ENCODE assay signal across 8 cellular contexts in genomic region chr11:57597461-57597892, GRCh38. TPM values are rescaled to one million over a fixed set of nuclear protein-coding genes. Genes with fewer than 3 reads are reported as not detected.
DNase-seq lines count a peak whose midpoint lies in the region; ATAC-seq and TF ChIP-seq lines count a peak whose summit lies in the region.
"Had no signal": no experiment of that assay in that cellular context is flagged by ENCODE, and none has a peak within 500 bp of the region (broad histone marks: within the 10 kb centered on the region; RNA-seq: fewer than 3 reads in every experiment).

TSS of gene SERPING1 (plus strand) at chr11:57597685. CDS start at chr11:57598271, 586 bp downstream.

- no peaks in the 10 kb centered on the region for H3K9me3 Mint-ChIP-seq in activated CD8-positive, alpha-beta T cell treated with anti-CD3 and anti-CD28 coated beads, Interleukin-2, amount 10 ng/mL, durations not matched to agents 7 days and 5 days (ENCODE audit: insufficient read depth)
- H3K9me3 Mint-ChIP-seq: memory B cell had no signal

- POLR2A ChIA-PET in activated CD8-positive, alpha-beta T cell treated with anti-CD3 and anti-CD28 coated beads, Interleukin-2, amount 10 ng/mL, durations not matched to agents 7 days and 5 days (lab: Charles Lee), result no interaction called here

- no peak within 1 kb of the TSS for H3K27ac Mint-ChIP-seq in activated CD8-positive, alpha-beta T cell treated with anti-CD3 and anti-CD28 coated beads, Interleukin-2, amount 10 ng/mL, durations not matched to agents 7 days and 5 days
- H3K27ac Mint-ChIP-seq: memory B cell had no signal

- peaks cover 4% of the 10 kb centered on the region for H3K4me1 Mint-ChIP-seq in activated CD8-positive, alpha-beta T cell treated with anti-CD3 and anti-CD28 coated beads, Interleukin-2, amount 10 ng/mL, durations not matched to agents 7 days and 5 days (ENCODE audit: low read depth)
- H3K4me1 Mint-ChIP-seq: memory B cell had no signal

- DNase-seq in fibroblast of the aortic adventitia (ENCODE audit: low read depth), result peak; percentile 32
- peak; percentile 73 for DNase-seq in ureter (ENCODE audit: low spot score)
- DNase-seq in HUDEP-2 (lab: John Stamatoyannopoulos, UW; ENCODE audit: unreplicated experiment in 76 of 76), result no peak
- DNase-seq in activated CD8-positive, alpha-beta T cell treated with anti-CD3 and anti-CD28 coated beads, Interleukin-2, amount 10 ng/mL, durations not matched to agents 7 days and 5 days, result no peak

- H3K27me3 Mint-ChIP-seq in activated CD8-positive, alpha-beta T cell treated with anti-CD3 and anti-CD28 coated beads, Interleukin-2, amount 10 ng/mL, durations not matched to agents 7 days and 5 days (ENCODE audit: low read depth), result peaks cover 39% of the 10 kb centered on the region

- peak within 1 kb of the TSS; percentile 34 for H3K27ac ChIP-seq in muscle layer of duodenum (ENCODE audit: low read length)

- ATAC-seq in SK-N-SH treated with all-trans-retinoic acid at 6 μM for 48 hours, result peak; percentile 23; the same call in 2 of the 3 replicates
- ATAC-seq in HG02571 (IDR thresholded peaks at IDR 0.05; ENCODE audit: unreplicated experiment), result no peak
- no peak for ATAC-seq in activated CD8-positive, alpha-beta T cell treated with anti-CD3 and anti-CD28 coated beads, Interleukin-2, amount 10 ng/mL, durations not matched to agents 7 days and 5 days

- TF ChIP-seq CTCF in fibroblast of the aortic adventitia (IDR thresholded peaks at IDR 0.05; ENCODE audit: insufficient read depth, low read length), result no peak

- H3K4me3 ChIP-seq in fibroblast of the aortic adventitia (ENCODE audit: low read depth, low read length) (peak within 1 kb of the TSS; percentile 66), muscle layer of duodenum (ENCODE audit: low read depth in 1 of 2, low read length in 2 of 2) (peak within 1 kb of the TSS; percentile 56 to 69)

- H3K4me3 Mint-ChIP-seq in activated CD8-positive, alpha-beta T cell treated with anti-CD3 and anti-CD28 coated beads, Interleukin-2, amount 10 ng/mL, durations not matched to agents 7 days and 5 days, result no peak within 1 kb of the TSS
- H3K4me3 Mint-ChIP-seq: memory B cell had no signal

- H3K36me3 ChIP-seq in muscle layer of duodenum (ENCODE audit: control insufficient read depth in 1 of 2, insufficient read depth in 2 of 2, low read length in 2 of 2), result peaks cover 0 to 6% of the 10 kb centered on the region in 2 donors

- CTCF ChIA-PET in activated CD8-positive, alpha-beta T cell treated with anti-CD3 and anti-CD28 coated beads, Interleukin-2, amount 10 ng/mL, durations not matched to agents 7 days and 5 days (lab: Charles Lee), result no interaction called here

- H3K27me3 ChIP-seq in muscle layer of duodenum (ENCODE audit: low read depth, low read length), result no peaks in the 10 kb centered on the region

- no peaks in the 10 kb centered on the region for H3K36me3 Mint-ChIP-seq in activated CD8-positive, alpha-beta T cell treated with anti-CD3 and anti-CD28 coated beads, Interleukin-2, amount 10 ng/mL, durations not matched to agents 7 days and 5 days (ENCODE audit: low read depth)
- H3K36me3 Mint-ChIP-seq: memory B cell had no signal

- no peaks in the 10 kb centered on the region for H3K9me3 ChIP-seq in muscle layer of duodenum (ENCODE audit: control insufficient read depth in 1 of 2, low read length in 2 of 2)

- peaks cover 0 to 4% of the 10 kb centered on the region in 2 donors for H3K4me1 ChIP-seq in muscle layer of duodenum (ENCODE audit: control insufficient read depth in 1 of 2, insufficient read depth in 2 of 2, low read length in 2 of 2)

TF ChIP-seq in SK-N-SH treated with all-trans-retinoic acid at 6 μM for 48 hours, 23 proteins besides CTCF, POLR2A, EP300 and RAD21 (continues in another document):
- no peak for TF ChIP-seq ARNTL (CRISPR knock-in tag; IDR thresholded peaks at IDR 0.05; ENCODE audit: borderline replicate concordance, low read depth)
- TF ChIP-seq, protein P1, sequence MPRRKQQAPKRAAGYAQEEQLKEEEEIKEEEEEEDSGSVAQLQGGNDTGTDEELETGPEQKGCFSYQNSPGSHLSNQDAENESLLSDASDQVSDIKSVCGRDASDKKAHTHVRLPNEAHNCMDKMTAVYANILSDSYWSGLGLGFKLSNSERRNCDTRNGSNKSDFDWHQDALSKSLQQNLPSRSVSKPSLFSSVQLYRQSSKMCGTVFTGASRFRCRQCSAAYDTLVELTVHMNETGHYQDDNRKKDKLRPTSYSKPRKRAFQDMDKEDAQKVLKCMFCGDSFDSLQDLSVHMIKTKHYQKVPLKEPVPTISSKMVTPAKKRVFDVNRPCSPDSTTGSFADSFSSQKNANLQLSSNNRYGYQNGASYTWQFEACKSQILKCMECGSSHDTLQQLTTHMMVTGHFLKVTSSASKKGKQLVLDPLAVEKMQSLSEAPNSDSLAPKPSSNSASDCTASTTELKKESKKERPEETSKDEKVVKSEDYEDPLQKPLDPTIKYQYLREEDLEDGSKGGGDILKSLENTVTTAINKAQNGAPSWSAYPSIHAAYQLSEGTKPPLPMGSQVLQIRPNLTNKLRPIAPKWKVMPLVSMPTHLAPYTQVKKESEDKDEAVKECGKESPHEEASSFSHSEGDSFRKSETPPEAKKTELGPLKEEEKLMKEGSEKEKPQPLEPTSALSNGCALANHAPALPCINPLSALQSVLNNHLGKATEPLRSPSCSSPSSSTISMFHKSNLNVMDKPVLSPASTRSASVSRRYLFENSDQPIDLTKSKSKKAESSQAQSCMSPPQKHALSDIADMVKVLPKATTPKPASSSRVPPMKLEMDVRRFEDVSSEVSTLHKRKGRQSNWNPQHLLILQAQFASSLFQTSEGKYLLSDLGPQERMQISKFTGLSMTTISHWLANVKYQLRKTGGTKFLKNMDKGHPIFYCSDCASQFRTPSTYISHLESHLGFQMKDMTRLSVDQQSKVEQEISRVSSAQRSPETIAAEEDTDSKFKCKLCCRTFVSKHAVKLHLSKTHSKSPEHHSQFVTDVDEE (CRISPR knock-in tag; IDR thresholded peaks at IDR 0.05), result no peak
- TF ChIP-seq, protein P2, sequence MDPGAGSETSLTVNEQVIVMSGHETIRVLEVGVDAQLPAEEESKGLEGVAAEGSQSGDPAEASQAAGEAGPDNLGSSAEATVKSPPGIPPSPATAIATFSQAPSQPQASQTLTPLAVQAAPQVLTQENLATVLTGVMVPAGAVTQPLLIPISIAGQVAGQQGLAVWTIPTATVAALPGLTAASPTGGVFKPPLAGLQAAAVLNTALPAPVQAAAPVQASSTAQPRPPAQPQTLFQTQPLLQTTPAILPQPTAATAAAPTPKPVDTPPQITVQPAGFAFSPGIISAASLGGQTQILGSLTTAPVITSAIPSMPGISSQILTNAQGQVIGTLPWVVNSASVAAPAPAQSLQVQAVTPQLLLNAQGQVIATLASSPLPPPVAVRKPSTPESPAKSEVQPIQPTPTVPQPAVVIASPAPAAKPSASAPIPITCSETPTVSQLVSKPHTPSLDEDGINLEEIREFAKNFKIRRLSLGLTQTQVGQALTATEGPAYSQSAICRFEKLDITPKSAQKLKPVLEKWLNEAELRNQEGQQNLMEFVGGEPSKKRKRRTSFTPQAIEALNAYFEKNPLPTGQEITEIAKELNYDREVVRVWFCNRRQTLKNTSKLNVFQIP (CRISPR knock-in tag; IDR thresholded peaks at IDR 0.05; ENCODE audit: borderline replicate concordance, low read depth), result no peak
- TF ChIP-seq ZFP30 (CRISPR knock-in tag; IDR thresholded peaks at IDR 0.05), result no peak
- no peak for TF ChIP-seq ZNF565 (CRISPR knock-in tag; conservative IDR thresholded peaks at IDR 0.05; ENCODE audit: low read depth)
- TF ChIP-seq ZFP3 (CRISPR knock-in tag; IDR thresholded peaks at IDR 0.05), result no peak
- no peak for TF ChIP-seq ZC3H10 (CRISPR knock-in tag; IDR thresholded peaks at IDR 0.05)
- no peak for TF ChIP-seq ISL1 (CRISPR knock-in tag; IDR thresholded peaks at IDR 0.05)
- no peak for TF ChIP-seq ZNF8 (CRISPR knock-in tag; IDR thresholded peaks at IDR 0.05)
- no peak for TF ChIP-seq CSRNP3 (CRISPR knock-in tag; IDR thresholded peaks at IDR 0.05)
- TF ChIP-seq CSDC2 (CRISPR knock-in tag; IDR thresholded peaks at IDR 0.05), result no peak
- TF ChIP-seq, protein P3, sequence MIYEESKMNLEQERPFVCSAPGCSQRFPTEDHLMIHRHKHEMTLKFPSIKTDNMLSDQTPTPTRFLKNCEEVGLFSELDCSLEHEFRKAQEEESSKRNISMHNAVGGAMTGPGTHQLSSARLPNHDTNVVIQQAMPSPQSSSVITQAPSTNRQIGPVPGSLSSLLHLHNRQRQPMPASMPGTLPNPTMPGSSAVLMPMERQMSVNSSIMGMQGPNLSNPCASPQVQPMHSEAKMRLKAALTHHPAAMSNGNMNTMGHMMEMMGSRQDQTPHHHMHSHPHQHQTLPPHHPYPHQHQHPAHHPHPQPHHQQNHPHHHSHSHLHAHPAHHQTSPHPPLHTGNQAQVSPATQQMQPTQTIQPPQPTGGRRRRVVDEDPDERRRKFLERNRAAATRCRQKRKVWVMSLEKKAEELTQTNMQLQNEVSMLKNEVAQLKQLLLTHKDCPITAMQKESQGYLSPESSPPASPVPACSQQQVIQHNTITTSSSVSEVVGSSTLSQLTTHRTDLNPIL (CRISPR knock-in tag; IDR thresholded peaks at IDR 0.05; ENCODE audit: low read depth), result no peak
- TF ChIP-seq PPARA (CRISPR knock-in tag; IDR thresholded peaks at IDR 0.05; ENCODE audit: borderline replicate concordance), result no peak

RNA-seq across cellular contexts. Expression of gene SERPING1, which starts in this region (rescaled TPM):
- 64.9 and 77.0 TPM in 2 replicates for total RNA-seq in fibroblast of the aortic adventitia (ENCODE audit: low replicate concordance)
- total RNA-seq in ureter, result 302 TPM
- total RNA-seq in activated CD8-positive, alpha-beta T cell treated with anti-CD3 and anti-CD28 coated beads, Interleukin-2, amount 10 ng/mL, durations not matched to agents 7 days and 5 days, result not detected

Comparison
In these comparisons a context has a peak if more than half of its experiments do, and no peak if none do; other contexts are left out.
1. RNA of gene SERPING1 (total RNA-seq): 302 TPM in ureter (single experiment) and 64.9 to 77.0 TPM in fibroblast of the aortic adventitia; not detected in activated CD8-positive, alpha-beta T cell treated with anti-CD3 and anti-CD28 coated beads, Interleukin-2, amount 10 ng/mL, durations not matched to agents 7 days and 5 days; every median in the first group is over 10 times any median in the second.
2. DNase-seq: peak in fibroblast of the aortic adventitia (single experiment) and ureter (single experiment); none in HUDEP-2 (0 of 76) and activated CD8-positive, alpha-beta T cell treated with anti-CD3 and anti-CD28 coated beads, Interleukin-2, amount 10 ng/mL, durations not matched to agents 7 days and 5 days (single experiment).